8 cellular contexts compared by ENCODE assay signal in the genomic region with DNA sequence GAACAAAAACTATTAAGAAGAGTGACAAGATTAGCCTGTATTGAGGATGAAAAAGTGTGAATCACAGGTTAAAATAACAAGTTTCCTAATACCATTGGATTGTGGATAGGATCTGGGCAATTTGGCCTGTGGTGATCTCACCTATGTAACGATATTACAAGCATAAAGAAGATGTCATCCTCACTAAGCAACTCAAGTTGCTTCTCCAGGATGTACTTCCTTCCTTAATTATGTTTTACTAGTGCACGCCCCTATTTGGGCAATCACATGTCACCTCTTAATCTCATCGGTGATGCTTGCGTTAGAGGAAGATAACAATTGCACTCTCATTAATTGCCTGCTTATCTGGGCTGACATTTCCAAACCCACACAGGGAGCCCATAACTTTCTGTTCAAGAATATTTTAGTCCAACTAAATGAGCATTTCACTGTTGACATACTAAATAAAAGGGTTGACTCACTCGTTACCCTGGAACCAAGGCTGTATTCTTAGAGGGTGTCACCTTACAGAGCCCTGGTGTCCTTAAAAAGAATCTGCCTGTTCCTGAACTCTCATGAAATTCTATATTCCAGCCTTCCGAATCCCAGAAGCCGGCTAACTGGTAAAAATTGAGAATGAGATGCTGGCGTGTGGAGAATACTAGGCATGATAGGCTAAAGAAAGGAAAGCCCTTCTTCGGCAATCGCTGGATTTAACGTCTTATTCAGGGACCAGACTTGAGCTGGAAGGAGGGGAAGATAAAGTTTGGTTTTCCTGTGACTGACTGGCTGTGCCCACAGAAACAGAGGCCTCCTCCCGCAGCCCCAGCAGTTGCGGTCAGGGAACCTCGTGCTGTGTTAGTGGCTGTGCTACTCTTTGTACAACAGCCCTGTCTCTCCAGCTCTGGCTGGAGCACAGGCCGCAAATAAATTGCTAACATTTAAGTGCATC.
DNase-seq lines count a peak whose midpoint lies in the region; ATAC-seq and TF ChIP-seq lines count a peak whose summit lies in the region.

No MANE protein-coding gene starts in this region.

- no peak for TF ChIP-seq EP300 in transverse colon (IDR thresholded peaks at IDR 0.05; ENCODE audit: low read depth)

- H3K27me3 ChIP-seq in cardiac muscle cell (no peaks in the 10 kb centered on the region), left ventricle myocardium inferior (ENCODE audit: low read depth) (no peaks in the 10 kb centered on the region), SJSA1 (replicated peaks) (no peaks in the 10 kb centered on the region), foreskin keratinocyte (no peaks in the 10 kb centered on the region), transverse colon (no peaks in the 10 kb centered on the region)

- TF ChIP-seq CTCF in cardiac muscle cell (IDR thresholded peaks at IDR 0.05; ENCODE audit: low read depth, low read length) (no peak), left ventricle myocardium inferior (IDR thresholded peaks at IDR 0.05; ENCODE audit: borderline replicate concordance) (no peak), foreskin keratinocyte (conservative IDR thresholded peaks at IDR 0.05) (no peak), transverse colon (IDR thresholded peaks at IDR 0.05) (no peak)

- ATAC-seq in foreskin keratinocyte (no peak), HG03097 (IDR thresholded peaks at IDR 0.05; ENCODE audit: low FRiP score, unreplicated experiment) (no peak), HG02571 (IDR thresholded peaks at IDR 0.05; ENCODE audit: unreplicated experiment) (no peak)

- intact Hi-C loops in left ventricle myocardium inferior (cut with micrococcal nuclease) = no loop called here
- intact Hi-C loops in transverse colon (cut with DNase I; ENCODE audit: low total_unique reads) = no loop called here

- H3K4me3 ChIP-seq in cardiac muscle cell (no peak overlapping the region), left ventricle myocardium inferior (no peak overlapping the region), SJSA1 (no peak overlapping the region), transverse colon (no peak overlapping the region)

- WGBS in transverse colon (ENCODE audit: low coverage in 1 of 2), 2 donors = 75 to 80% methylated on average over 12 to 15 of the region's 15 CpGs

- H3K27ac ChIP-seq in cardiac muscle cell (peak overlapping the region; percentile 12), left ventricle myocardium inferior (replicated peaks) (no peak overlapping the region), SJSA1 (peak overlapping the region; percentile 8), foreskin keratinocyte (no peak overlapping the region), transverse colon (no peak overlapping the region)

- in situ Hi-C loops in transverse colon (cut with MboI; ENCODE audit: low pct_ligation_motif_present in 1 of 4, low pct_unique_long_range_greater_than_20kb in 1 of 4, low sequenced_read_pairs in 3 of 4) = no loop called here

- TF ChIP-seq POLR2A in transverse colon (IDR thresholded peaks at IDR 0.05) = no peak

- H3K4me1 ChIP-seq in cardiac muscle cell (ENCODE audit: low read depth) (peaks cover 6% of the 10 kb centered on the region), left ventricle myocardium inferior (peaks cover 13% of the 10 kb centered on the region), SJSA1 (replicated peaks) (peaks cover 32% of the 10 kb centered on the region), foreskin keratinocyte (peaks cover 4% of the 10 kb centered on the region), transverse colon (no peaks in the 10 kb centered on the region)

- peak in 1 of 2 donors; percentile 43 for DNase-seq in cardiac muscle cell (ENCODE audit: low read depth in 1 of 2, low spot score in 1 of 2)
- no peak for DNase-seq in left ventricle myocardium inferior
- no peak for DNase-seq in SJSA1 (ENCODE audit: low read depth in 1 of 2, low spot score in 2 of 2)
- peak; percentile 5 to 44 for DNase-seq in foreskin keratinocyte
- peak; percentile 9 for DNase-seq in transverse colon
- DNase-seq in NCI-H2107 (lab: John Stamatoyannopoulos, UW) = no peak

- H3K36me3 ChIP-seq in cardiac muscle cell (no peaks in the 10 kb centered on the region), left ventricle myocardium inferior (no peaks in the 10 kb centered on the region), SJSA1 (no peaks in the 10 kb centered on the region), transverse colon (no peaks in the 10 kb centered on the region)

- H3K9me3 ChIP-seq in cardiac muscle cell (ENCODE audit: low read depth) = no peaks in the 10 kb centered on the region
- H3K9me3 ChIP-seq in left ventricle myocardium inferior (replicated peaks) = no peaks in the 10 kb centered on the region
- no peaks in the 10 kb centered on the region for H3K9me3 ChIP-seq in SJSA1 (replicated peaks)
- no peaks in the 10 kb centered on the region for H3K9me3 ChIP-seq in transverse colon

Comparison
In these comparisons a context has a peak if more than half of its experiments do, and no peak if none do; other contexts are left out.
1. H3K27ac ChIP-seq: peak in cardiac muscle cell (single experiment) and SJSA1 (single experiment); none in left ventricle myocardium inferior (single experiment), foreskin keratinocyte (single experiment) and transverse colon (0 of 4).
2. DNase-seq: peak in foreskin keratinocyte (2 of 2) and transverse colon (single experiment); none in left ventricle myocardium inferior (single experiment), SJSA1 (0 of 2) and NCI-H2107 (single experiment).